ENCODE assay signal across 8 cellular contexts in the genomic region with DNA sequence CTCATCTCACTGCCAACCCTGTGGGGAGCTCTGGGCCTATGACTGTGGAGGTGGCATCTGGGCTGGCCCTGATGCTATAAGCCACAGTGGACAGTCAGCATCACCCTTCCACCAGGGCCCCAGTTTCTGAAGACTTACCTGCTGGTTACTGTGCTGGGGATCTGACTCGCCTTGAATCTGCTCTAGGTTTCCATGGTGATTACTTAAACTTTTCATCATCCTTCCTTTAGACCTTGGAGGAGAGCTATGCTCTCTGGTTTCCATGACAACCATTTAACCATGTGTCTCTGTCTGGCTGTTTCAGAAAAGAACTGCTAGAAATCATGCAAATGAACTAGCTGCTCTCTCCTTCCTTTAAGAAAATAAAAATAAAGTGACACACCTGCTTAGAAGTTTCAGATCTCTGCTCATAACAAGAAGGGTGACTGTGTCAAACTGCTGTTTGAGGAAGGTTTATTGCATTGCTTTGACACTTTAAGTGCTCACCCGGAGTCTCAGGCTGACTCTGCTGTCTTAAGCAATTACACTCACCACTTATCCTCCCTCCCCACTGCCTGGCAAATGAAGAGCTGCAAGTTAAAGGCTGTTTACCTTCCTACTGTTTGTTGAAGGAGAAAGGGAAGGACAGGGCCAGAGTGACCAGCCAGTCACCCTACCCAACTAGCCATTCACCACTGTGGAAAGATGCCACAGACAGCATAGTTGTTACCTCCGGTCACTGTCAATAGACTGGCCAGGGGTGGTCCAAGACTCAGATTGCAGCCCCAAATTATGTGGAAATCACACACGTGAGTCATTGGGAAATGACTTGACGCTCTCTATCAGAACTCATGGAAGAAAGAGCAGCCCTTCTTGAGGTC.
DNase-seq lines count a peak whose midpoint lies in the region; ATAC-seq and TF ChIP-seq lines count a peak whose summit lies in the region.

No MANE protein-coding gene starts in this region.

- DNase-seq in AG10803 (ENCODE audit: low read depth) = peak; percentile 34
- no peak for DNase-seq in activated T-cell treated with anti-CD3 and anti-CD28 coated beads, Interleukin-2, amount 50 U/mL, for 4 hours
- no peak for DNase-seq in left ventricle myocardium inferior
- DNase-seq in activated T-helper 1 cell treated with anti-CD3 and anti-CD28 coated beads, Interleukin-12 subunit alpha, Interleukin-12 subunit beta, Interleukin-2, Interleukin-4 antibody, amounts not matched to agents 30 ng/mL and 10 ng/mL and 1 ng/mL, durations not matched to agents 14 hours and 24 hours and 36 hours (ENCODE audit: low spot score) = no peak
- no peak for DNase-seq in NCI-H446 (lab: John Stamatoyannopoulos, UW)

- H3K4me3 ChIP-seq in AG10803 (ENCODE audit: low read length) (no peak overlapping the region), neural cell (ENCODE audit: low read length) (peak overlapping the region; percentile 57), left ventricle myocardium inferior (no peak overlapping the region)

- no peak overlapping the region for H3K4me3 Mint-ChIP-seq in activated T-cell treated with anti-CD3 and anti-CD28 coated beads, Interleukin-2, amount 50 U/mL, for 4 hours
- no peak overlapping the region for H3K4me3 Mint-ChIP-seq in activated T-helper 1 cell treated with anti-CD3 and anti-CD28 coated beads, Interleukin-12 subunit alpha, Interleukin-12 subunit beta, Interleukin-2, Interleukin-4 antibody, amounts not matched to agents 30 ng/mL and 10 ng/mL and 1 ng/mL, durations not matched to agents 14 hours and 24 hours and 36 hours

- H3K9me3 ChIP-seq in neural cell (ENCODE audit: low read length) = no peaks in the 10 kb centered on the region
- H3K9me3 ChIP-seq in left ventricle myocardium inferior (replicated peaks) = no peaks in the 10 kb centered on the region

- no peak overlapping the region for H2AFZ ChIP-seq in neural cell (ENCODE audit: low read depth, low read length)

- H3K4me2 ChIP-seq in neural cell (ENCODE audit: low read length) = peak overlapping the region; percentile 72

- no peaks in the 10 kb centered on the region for H3K9me3 Mint-ChIP-seq in activated T-cell treated with anti-CD3 and anti-CD28 coated beads, Interleukin-2, amount 50 U/mL, for 4 hours
- peaks cover 3% of the 10 kb centered on the region for H3K9me3 Mint-ChIP-seq in activated T-helper 1 cell treated with anti-CD3 and anti-CD28 coated beads, Interleukin-12 subunit alpha, Interleukin-12 subunit beta, Interleukin-2, Interleukin-4 antibody, amounts not matched to agents 30 ng/mL and 10 ng/mL and 1 ng/mL, durations not matched to agents 14 hours and 24 hours and 36 hours

- H3K27me3 ChIP-seq in neural cell (ENCODE audit: insufficient read depth, low read depth, low read length) (no peaks in the 10 kb centered on the region), left ventricle myocardium inferior (ENCODE audit: low read depth) (peaks cover 39% of the 10 kb centered on the region)

- no peaks in the 10 kb centered on the region for H3K4me1 ChIP-seq in left ventricle myocardium inferior

- TF ChIP-seq CTCF in AG10803 (conservative IDR thresholded peaks at IDR 0.05; ENCODE audit: low read length) (no peak), neural cell (IDR thresholded peaks at IDR 0.05; ENCODE audit: poor library complexity, severe bottlenecking) (no peak), left ventricle myocardium inferior (IDR thresholded peaks at IDR 0.05; ENCODE audit: borderline replicate concordance) (no peak)

- H3K27ac ChIP-seq in neural cell (ENCODE audit: low read length) (peak overlapping the region; percentile 87), left ventricle myocardium inferior (replicated peaks) (no peak overlapping the region)

- H3K36me3 Mint-ChIP-seq in activated T-cell treated with anti-CD3 and anti-CD28 coated beads, Interleukin-2, amount 50 U/mL, for 4 hours (ENCODE audit: insufficient read depth) = no peaks in the 10 kb centered on the region
- peaks cover 4% of the 10 kb centered on the region for H3K36me3 Mint-ChIP-seq in activated T-helper 1 cell treated with anti-CD3 and anti-CD28 coated beads, Interleukin-12 subunit alpha, Interleukin-12 subunit beta, Interleukin-2, Interleukin-4 antibody, amounts not matched to agents 30 ng/mL and 10 ng/mL and 1 ng/mL, durations not matched to agents 14 hours and 24 hours and 36 hours (ENCODE audit: low read depth)

- H3K4me1 Mint-ChIP-seq in activated T-cell treated with anti-CD3 and anti-CD28 coated beads, Interleukin-2, amount 50 U/mL, for 4 hours (ENCODE audit: low read depth) = peaks cover 20% of the 10 kb centered on the region
- peaks cover 12% of the 10 kb centered on the region for H3K4me1 Mint-ChIP-seq in activated T-helper 1 cell treated with anti-CD3 and anti-CD28 coated beads, Interleukin-12 subunit alpha, Interleukin-12 subunit beta, Interleukin-2, Interleukin-4 antibody, amounts not matched to agents 30 ng/mL and 10 ng/mL and 1 ng/mL, durations not matched to agents 14 hours and 24 hours and 36 hours (ENCODE audit: low read depth)

- H3K9me2 ChIP-seq in neural cell (ENCODE audit: insufficient read depth, low read length) = no peaks in the 10 kb centered on the region

- peaks cover 12% of the 10 kb centered on the region for H3K27me3 Mint-ChIP-seq in activated T-cell treated with anti-CD3 and anti-CD28 coated beads, Interleukin-2, amount 50 U/mL, for 4 hours (ENCODE audit: low read depth)
- H3K27me3 Mint-ChIP-seq in activated T-helper 1 cell treated with anti-CD3 and anti-CD28 coated beads, Interleukin-12 subunit alpha, Interleukin-12 subunit beta, Interleukin-2, Interleukin-4 antibody, amounts not matched to agents 30 ng/mL and 10 ng/mL and 1 ng/mL, durations not matched to agents 14 hours and 24 hours and 36 hours (ENCODE audit: insufficient read depth) = no peaks in the 10 kb centered on the region

- H3K79me2 ChIP-seq in neural cell (replicated peaks; ENCODE audit: insufficient read depth, low read length) = no peaks in the 10 kb centered on the region

- TF ChIP-seq RAD21 in neural cell (conservative IDR thresholded peaks at IDR 0.05) = peak; percentile 38

- H3K36me3 ChIP-seq in neural cell (ENCODE audit: insufficient read depth, low read length) (no peaks in the 10 kb centered on the region), left ventricle myocardium inferior (no peaks in the 10 kb centered on the region)

- no peaks in the 10 kb centered on the region for H4K20me1 ChIP-seq in neural cell (ENCODE audit: insufficient read depth)

- intact Hi-C loops in left ventricle myocardium inferior (cut with micrococcal nuclease) = no loop called here
- intact Hi-C loops in activated T-helper 1 cell treated with anti-CD3 and anti-CD28 coated beads, Interleukin-12 subunit alpha, Interleukin-12 subunit beta, Interleukin-2, Interleukin-4 antibody, amounts not matched to agents 30 ng/mL and 10 ng/mL and 1 ng/mL, durations not matched to agents 14 hours and 24 hours and 36 hours (cut with micrococcal nuclease) = loop anchor here (1.0 kb wide), 3 partner anchors 29 to 88 kb away; no protein-coding TSS in a partner anchor

- no peak overlapping the region for H3K27ac Mint-ChIP-seq in activated T-helper 1 cell treated with anti-CD3 and anti-CD28 coated beads, Interleukin-12 subunit alpha, Interleukin-12 subunit beta, Interleukin-2, Interleukin-4 antibody, amounts not matched to agents 30 ng/mL and 10 ng/mL and 1 ng/mL, durations not matched to agents 14 hours and 24 hours and 36 hours

- ATAC-seq in GM19023 (IDR thresholded peaks at IDR 0.05; ENCODE audit: unreplicated experiment) (peak; percentile 92), HG03066 (IDR thresholded peaks at IDR 0.05; ENCODE audit: low read depth, unreplicated experiment) (peak; percentile 93)
- peak; percentile 90 to 93 for ATAC-seq in activated T-cell treated with anti-CD3 and anti-CD28 coated beads, Interleukin-2, amount 50 U/mL, for 4 hours

- H3F3A ChIP-seq in neural cell (ENCODE audit: insufficient read depth, low read length, poor library complexity, severe bottlenecking) = no peaks in the 10 kb centered on the region

- peak; percentile 92 for TF ChIP-seq EP300 in neural cell (conservative IDR thresholded peaks at IDR 0.05; ENCODE audit: poor library complexity, severe bottlenecking)

- peak overlapping the region; percentile 48 for H3K9ac ChIP-seq in neural cell (ENCODE audit: low read length)

TF ChIP-seq in neural cell, 6 proteins besides CTCF, POLR2A, EP300 and RAD21:
- TF ChIP-seq TAF1 (IDR thresholded peaks at IDR 0.05; ENCODE audit: low read depth) = no peak
- TF ChIP-seq, protein P1, sequence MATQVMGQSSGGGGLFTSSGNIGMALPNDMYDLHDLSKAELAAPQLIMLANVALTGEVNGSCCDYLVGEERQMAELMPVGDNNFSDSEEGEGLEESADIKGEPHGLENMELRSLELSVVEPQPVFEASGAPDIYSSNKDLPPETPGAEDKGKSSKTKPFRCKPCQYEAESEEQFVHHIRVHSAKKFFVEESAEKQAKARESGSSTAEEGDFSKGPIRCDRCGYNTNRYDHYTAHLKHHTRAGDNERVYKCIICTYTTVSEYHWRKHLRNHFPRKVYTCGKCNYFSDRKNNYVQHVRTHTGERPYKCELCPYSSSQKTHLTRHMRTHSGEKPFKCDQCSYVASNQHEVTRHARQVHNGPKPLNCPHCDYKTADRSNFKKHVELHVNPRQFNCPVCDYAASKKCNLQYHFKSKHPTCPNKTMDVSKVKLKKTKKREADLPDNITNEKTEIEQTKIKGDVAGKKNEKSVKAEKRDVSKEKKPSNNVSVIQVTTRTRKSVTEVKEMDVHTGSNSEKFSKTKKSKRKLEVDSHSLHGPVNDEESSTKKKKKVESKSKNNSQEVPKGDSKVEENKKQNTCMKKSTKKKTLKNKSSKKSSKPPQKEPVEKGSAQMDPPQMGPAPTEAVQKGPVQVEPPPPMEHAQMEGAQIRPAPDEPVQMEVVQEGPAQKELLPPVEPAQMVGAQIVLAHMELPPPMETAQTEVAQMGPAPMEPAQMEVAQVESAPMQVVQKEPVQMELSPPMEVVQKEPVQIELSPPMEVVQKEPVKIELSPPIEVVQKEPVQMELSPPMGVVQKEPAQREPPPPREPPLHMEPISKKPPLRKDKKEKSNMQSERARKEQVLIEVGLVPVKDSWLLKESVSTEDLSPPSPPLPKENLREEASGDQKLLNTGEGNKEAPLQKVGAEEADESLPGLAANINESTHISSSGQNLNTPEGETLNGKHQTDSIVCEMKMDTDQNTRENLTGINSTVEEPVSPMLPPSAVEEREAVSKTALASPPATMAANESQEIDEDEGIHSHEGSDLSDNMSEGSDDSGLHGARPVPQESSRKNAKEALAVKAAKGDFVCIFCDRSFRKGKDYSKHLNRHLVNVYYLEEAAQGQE (IDR thresholded peaks at IDR 0.05; ENCODE audit: borderline replicate concordance) = peak; percentile 78
- no peak for TF ChIP-seq EZH2 (IDR thresholded peaks at IDR 0.05; ENCODE audit: borderline replicate concordance, insufficient read depth, low read length, poor library complexity, severe bottlenecking)
- peak; percentile 55 for TF ChIP-seq SMC3 (conservative IDR thresholded peaks at IDR 0.05; ENCODE audit: poor library complexity)
- TF ChIP-seq POLR2AphosphoS5 (IDR thresholded peaks at IDR 0.05) = peak; percentile 95
- TF ChIP-seq MXI1 (conservative IDR thresholded peaks at IDR 0.05; ENCODE audit: poor library complexity, severe bottlenecking) = peak; percentile 70
